ENCODE assay signal across 8 cellular contexts in the genomic region with DNA sequence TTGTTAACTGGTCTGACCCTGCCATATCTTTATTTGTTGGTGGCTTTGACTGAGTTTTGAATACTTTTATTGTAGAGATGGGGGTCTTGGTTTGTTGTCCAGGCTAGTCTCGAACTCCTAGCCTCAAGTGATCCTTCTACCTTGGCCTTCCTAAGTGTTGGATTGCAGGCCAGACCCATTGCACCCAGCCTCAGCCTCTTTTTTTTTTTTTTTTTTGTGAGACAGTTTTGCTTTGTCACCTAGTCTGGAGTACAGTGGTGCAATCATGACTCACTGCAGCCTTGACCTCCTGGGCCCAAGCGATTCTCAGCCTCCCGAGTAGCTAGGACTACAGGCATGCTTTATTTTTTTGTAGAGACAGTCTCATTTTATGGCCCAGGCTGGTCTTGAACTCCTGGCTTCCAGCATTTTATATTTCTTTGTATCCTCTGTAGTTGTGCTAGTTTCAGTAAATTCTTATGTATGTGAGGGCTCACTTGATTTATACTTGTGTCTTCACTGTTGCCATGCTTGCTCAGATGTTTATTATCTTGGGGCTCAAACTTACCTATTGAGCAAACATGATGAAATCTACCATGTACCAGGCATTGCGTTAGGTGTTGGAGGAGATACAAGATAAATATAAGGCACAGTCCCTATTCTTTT. TPM values are rescaled to one million over a fixed set of nuclear protein-coding genes. Genes with fewer than 3 reads are reported as not detected.
DNase-seq lines count a peak whose midpoint lies in the region; ATAC-seq and TF ChIP-seq lines count a peak whose summit lies in the region.

No MANE protein-coding gene starts in this region.

- ATAC-seq in CD4-positive, alpha-beta T cell (ENCODE audit: poor library complexity), result no peak
- ATAC-seq in omental fat pad (ENCODE audit: low FRiP score), result peak; percentile 80
- ATAC-seq in HG02759 (IDR thresholded peaks at IDR 0.05; ENCODE audit: unreplicated experiment), result no peak
- no peak for ATAC-seq in HG03097 (IDR thresholded peaks at IDR 0.05; ENCODE audit: low FRiP score, unreplicated experiment)

- H3K36me3 Mint-ChIP-seq in CD4-positive, alpha-beta T cell (ENCODE audit: low read depth), result peaks cover 56% of the 10 kb centered on the region

- in situ Hi-C loops in GM13976 (cut with MboI; ENCODE audit: low sequenced_read_pairs, unreplicated experiment), result no loop called here

- H3K4me1 Mint-ChIP-seq in CD4-positive, alpha-beta T cell (ENCODE audit: low read depth), result peaks cover 61% of the 10 kb centered on the region

- H3K27ac ChIP-seq in CD4-positive, alpha-beta T cell (ENCODE audit: low read depth, low read length), result no peak overlapping the region

- no peak for DNase-seq in CD4-positive, alpha-beta T cell
- DNase-seq in NOMO-1 treated with dmso at 0.1 percent for 144 hours (lab: John Stamatoyannopoulos, UW; ENCODE audit: unreplicated experiment), result peak; percentile 69
- DNase-seq in dermis blood vessel endothelial cell, result peak; percentile 62
- peak; percentile 36 for DNase-seq in omental fat pad (ENCODE audit: low spot score)
- no peak for DNase-seq in anterior cingulate cortex (lab: John Stamatoyannopoulos, UW)
- no peak for DNase-seq in GM13976 (ENCODE audit: low spot score)

- H3K27me3 ChIP-seq in CD4-positive, alpha-beta T cell (ENCODE audit: control insufficient read depth, insufficient read depth, low read length), result no peaks in the 10 kb centered on the region

- H3K27ac Mint-ChIP-seq in CD4-positive, alpha-beta T cell, result peak overlapping the region; percentile 67

- intact Hi-C loops in CD4-positive, alpha-beta T cell (cut with DNase I, micrococcal nuclease), result no loop called here

- H3K4me3 Mint-ChIP-seq in CD4-positive, alpha-beta T cell, result no peak overlapping the region

- no peaks in the 10 kb centered on the region for H3K9me3 ChIP-seq in CD4-positive, alpha-beta T cell (ENCODE audit: control insufficient read depth, low read length)

- no peak for TF ChIP-seq CTCF in CD4-positive, alpha-beta T cell (IDR thresholded peaks at IDR 0.05)
- TF ChIP-seq CTCF in omental fat pad (IDR thresholded peaks at IDR 0.05) (no peak), GM13976 (IDR thresholded peaks at IDR 0.05; ENCODE audit: borderline replicate concordance, control extremely low read depth, extremely low read depth, insufficient read depth, missing control alignments) (no peak)

- H3K27me3 Mint-ChIP-seq in CD4-positive, alpha-beta T cell, result no peaks in the 10 kb centered on the region

- H3K9me3 Mint-ChIP-seq in CD4-positive, alpha-beta T cell, result no peaks in the 10 kb centered on the region

- POLR2A ChIA-PET in CD4-positive, alpha-beta T cell (lab: Charles Lee), result interaction anchor here (1.3 kb wide), 1 partner anchor 24 kb away, joined by 5 read pairs; a partner anchor contains a TSS

- CTCF ChIA-PET in CD4-positive, alpha-beta T cell (lab: Charles Lee), result no interaction called here

RNA-seq across cellular contexts. Expression of a gene that starts 24.1 kb away (rescaled TPM):
- total RNA-seq in CD4-positive, alpha-beta T cell, result 10 to 100 TPM; 68.7 to 76.1 TPM
- total RNA-seq in dermis blood vessel endothelial cell (96.0 and 151 TPM in 2 replicates), omental fat pad (10 to 100 TPM; 77.2 to 99.5 (median 86.2) TPM)

RNA-seq across cellular contexts. Expression of a gene that starts 57.8 kb away (rescaled TPM):
- 1 to 10 TPM; 1.9 to 2.6 TPM for total RNA-seq in CD4-positive, alpha-beta T cell
- total RNA-seq in dermis blood vessel endothelial cell, result 0.74 and 1.5 TPM in 2 replicates
- 1 to 10 TPM in 2 of 4 donors, under 1 TPM in 2; 0.63 to 3.1 (median 1.4) TPM for total RNA-seq in omental fat pad

Comparison
In these comparisons a context has a peak if more than half of its experiments do, and no peak if none do; other contexts are left out.
1. DNase-seq: peak in NOMO-1 treated with dmso at 0.1 percent for 144 hours (single experiment), dermis blood vessel endothelial cell (single experiment) and omental fat pad (single experiment); none in CD4-positive, alpha-beta T cell (0 of 10), anterior cingulate cortex (0 of 58) and GM13976 (single experiment).